ENCODE assay signal across 1 cellular context in genomic region chr7:100223376-100223927, GRCh38.
TF ChIP-seq lines count a peak whose summit lies in the region.

No MANE protein-coding gene starts in this region.

TF ChIP-seq in GM12891, 5 proteins besides CTCF, POLR2A, EP300 and RAD21:
- TF ChIP-seq POLR2AphosphoS5 (IDR thresholded peaks at IDR 0.05; ENCODE audit: low read depth, low read length) = 0 out of 2 replicates have a peak, but pooled peaks have one; percentile 23
